ENCODE assay signal across 7 cellular contexts in the genomic region with DNA sequence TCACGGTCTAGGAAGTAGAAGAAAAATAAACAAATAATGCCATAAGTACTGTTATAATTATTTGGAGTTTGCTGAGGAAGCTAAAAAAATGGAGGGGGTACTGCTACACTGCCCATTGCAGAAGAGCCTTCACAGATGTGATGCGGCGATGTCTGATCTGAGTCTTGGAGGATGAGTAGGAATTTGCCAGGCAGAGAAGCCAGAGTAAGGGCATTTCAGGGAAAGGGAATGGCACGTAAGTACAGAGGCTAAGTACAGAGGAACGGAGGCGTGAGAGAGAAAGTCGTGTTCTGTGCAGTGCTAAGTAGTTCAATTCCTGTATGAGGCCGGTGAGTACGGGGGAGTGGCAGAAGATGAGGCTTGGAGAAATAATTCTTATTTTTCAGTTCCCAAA. TPM values are rescaled to one million over a fixed set of nuclear protein-coding genes. Genes with fewer than 3 reads are reported as not detected.
DNase-seq lines count a peak whose midpoint lies in the region; ATAC-seq, FAIRE-seq and TF ChIP-seq lines count a peak whose summit lies in the region.

No MANE protein-coding gene starts in this region.

- peaks cover 12% of the 10 kb centered on the region in 2 experiments; a peak in 3 of 5 replicates for H3K4me1 ChIP-seq in K562 (replicated peaks in 1 of 2; ENCODE audit: control insufficient read depth in 2 of 2, insufficient read depth in 2 of 2, low read length in 2 of 2)
- H3K4me1 ChIP-seq in right lobe of liver: peaks cover 0 to 17% (median 0%) of the 10 kb centered on the region in 4 donors
- peaks cover 18 to 33% of the 10 kb centered on the region in 2 donors for H3K4me1 ChIP-seq in thoracic aorta (ENCODE audit: control insufficient read depth in 1 of 2, low read depth in 2 of 2)

- H3K4me2 ChIP-seq in K562 (ENCODE audit: insufficient read depth, low read length): peak overlapping the region; percentile 95

- H3K9ac ChIP-seq in K562 (ENCODE audit: insufficient read depth in 1 of 2, low read depth in 2 of 2, low read length in 2 of 2): peak overlapping the region; percentile 50 to 73; a peak in 2 of 4 replicates

- ATAC-seq in K562 (no peak), right lobe of liver (no peak), thoracic aorta (ENCODE audit: insufficient number of reproducible peaks, low FRiP score, low read depth) (no peak)

- H3K27me3 ChIP-seq in K562 (ENCODE audit: control insufficient read depth in 2 of 2, insufficient read depth in 2 of 2, low read length in 2 of 2) (no peaks in the 10 kb centered on the region; a peak in 1 of 5 replicates), right lobe of liver (no peaks in the 10 kb centered on the region), thoracic aorta (replicated peaks; ENCODE audit: insufficient read depth) (no peaks in the 10 kb centered on the region)

- no peaks in the 10 kb centered on the region for H3K9me1 ChIP-seq in K562 (ENCODE audit: control insufficient read depth, insufficient read depth, low read length)

- POLR2A ChIA-PET in K562 (lab: Yijun Ruan, JAX): interaction anchor here (0.6 to 2.8 kb wide), 15 partner anchors 10 to 277 kb away, joined by 3 to 17 read pairs (median 3); partner anchors contain the start of genes GGA3, MIF4GD, MRPS7 and SLC25A19
- POLR2A ChIA-PET in RWPE1 (lab: Yijun Ruan, JAX; ENCODE audit: low non-redundant PET): interaction anchor here (1.6 to 1.9 kb wide), 2 partner anchors 11 to 145 kb away, joined by 5 to 9 read pairs; partner anchors contain the start of genes GGA3 and MRPS7

- H4K20me1 ChIP-seq in K562 (replicated peaks; ENCODE audit: control insufficient read depth, insufficient read depth, low read length): no peaks in the 10 kb centered on the region; the same call in none of the 2 replicates

- CTCF ChIA-PET in K562 (lab: Yijun Ruan, JAX; ENCODE audit: low intra/inter-chr PET ratio) (interaction anchor here (3.3 kb wide), 1 partner anchor 83 kb away, joined by 24 read pairs; no protein-coding TSS in a partner anchor), RWPE1 (lab: Yijun Ruan, JAX) (interaction anchor here (0.5 to 1.0 kb wide), 2 partner anchors 83 to 205 kb away, joined by 3 to 4 read pairs; no protein-coding TSS in a partner anchor)

- TF ChIP-seq POLR2A in GM12891 (IDR thresholded peaks at IDR 0.05; ENCODE audit: low read depth, low read length) (no peak), K562 (conservative IDR thresholded peaks at IDR 0.05) (no peak), right lobe of liver (IDR thresholded peaks at IDR 0.05) (no peak)

- no TSS peak for BruUV-seq in K562 (replicated peaks; lab: Mats Ljungman, UMichigan)

- TF ChIP-seq EP300 in K562 (IDR thresholded peaks at IDR 0.05; ENCODE audit: low read length): no peak

- in situ Hi-C loops in K562 (cut with MboI) (no loop called here), GM13977 (cut with MboI; ENCODE audit: low pct_unique_long_range_greater_than_20kb, low sequenced_read_pairs, unreplicated experiment) (no loop called here)

- H3K79me2 ChIP-seq in K562 (ENCODE audit: control insufficient read depth, insufficient read depth, low read length): peaks cover 43% of the 10 kb centered on the region

- H3K9me3 ChIP-seq in K562 (replicated peaks; ENCODE audit: control insufficient read depth, insufficient read depth, low read depth, low read length) (no peaks in the 10 kb centered on the region), right lobe of liver (no peaks in the 10 kb centered on the region), thoracic aorta (no peaks in the 10 kb centered on the region)

- no peak for DNase-seq in GM12891 (ENCODE audit: insufficient read length, low spot score)
- DNase-seq in M059J (ENCODE audit: low read depth): peak; percentile 31
- DNase-seq in K562 (ENCODE audit: extremely low read depth in 1 of 4, low spot score in 3 of 4): peak in 1 of 4 experiments; percentile 24
- DNase-seq in right lobe of liver: no peak
- DNase-seq in thoracic aorta (ENCODE audit: low spot score): no peak
- no peak for DNase-seq in RWPE1 (ENCODE audit: low spot score)
- DNase-seq in GM13977 (ENCODE audit: low spot score): no peak

- TF ChIP-seq RAD21 in K562 (CRISPR knock-in tag; conservative IDR thresholded peaks at IDR 0.05 in 1 of 2, IDR thresholded peaks at IDR 0.05 in 1 of 2): no peak

- peak overlapping the region; percentile 97 for H2AFZ ChIP-seq in K562 (ENCODE audit: low read depth, low read length)

- WGBS in K562 (ENCODE audit: insufficient coverage, low coverage, missing lambda C conversion rate): 0% methylated on average over 9 of the region's 9 CpGs
- WGBS in right lobe of liver (ENCODE audit: insufficient coverage, low coverage, low lambda C conversion rate, missing lambda C conversion rate): 23% methylated on average over 9 of the region's 9 CpGs

- TF ChIP-seq CTCF in K562 (IDR thresholded peaks at IDR 0.05 in 2 of 3, conservative IDR thresholded peaks at IDR 0.05 in 1 of 3; ENCODE audit: insufficient read depth in 2 of 3, low read depth in 1 of 3, low read length in 3 of 3) (no peak), right lobe of liver (IDR thresholded peaks at IDR 0.05) (no peak), thoracic aorta (IDR thresholded peaks at IDR 0.05) (no peak), RWPE1 (conservative IDR thresholded peaks at IDR 0.05; ENCODE audit: low read depth) (no peak), GM13977 (IDR thresholded peaks at IDR 0.05; ENCODE audit: extremely low read depth, insufficient read depth, missing control alignments) (no peak)

- FAIRE-seq in GM12891 (lab: Jason Lieb, UNC): peak; percentile 50
- no peak for FAIRE-seq in K562 (lab: Jason Lieb, UNC)

- H3K27ac ChIP-seq in K562 (ENCODE audit: extremely low read depth, low read depth, low read length) (no peak overlapping the region), right lobe of liver (peak overlapping the region in 2 of 3 donors; percentile 55 to 91), thoracic aorta (peak overlapping the region; percentile 89 to 92), RWPE1 (no peak overlapping the region)

- intact Hi-C loops in K562 (cut with micrococcal nuclease) (no loop called here), right lobe of liver (cut with DNase I) (no loop called here)

- H3K4me3 ChIP-seq in K562: peak overlapping the region; percentile 90
- H3K4me3 ChIP-seq in right lobe of liver: peak overlapping the region; percentile 90 to 97 (median 94)
- H3K4me3 ChIP-seq in thoracic aorta: peak overlapping the region; percentile 96

- H3K36me3 ChIP-seq in K562 (ENCODE audit: control insufficient read depth, insufficient read depth, low read length) (peaks cover 5% of the 10 kb centered on the region; the same call in 1 of the 3 replicates), right lobe of liver (no peaks in the 10 kb centered on the region), thoracic aorta (no peaks in the 10 kb centered on the region)

TF ChIP-seq in GM12891, 5 proteins besides CTCF, POLR2A, EP300 and RAD21 (continues in another document):
- no peak for TF ChIP-seq PAX5 (IDR thresholded peaks at IDR 0.05; ENCODE audit: insufficient read depth, low read length, severe bottlenecking)

TF ChIP-seq in K562, 482 proteins besides CTCF, POLR2A, EP300 and RAD21 (continues in another document):
- peak; percentile 81 for TF ChIP-seq C11orf30 (IDR thresholded peaks at IDR 0.05; ENCODE audit: low read depth)

RNA-seq across cellular contexts. Expression of gene GRB2, which starts 0.7 kb away (rescaled TPM):
- polyA plus RNA-seq in GM12891 (2012; ENCODE audit: low read depth, missing spikeins): 114 TPM
- 77.5 and 109 TPM in 2 replicates for total RNA-seq in M059J (2014; rRNA removed; shearing (Covaris generic))
- total RNA-seq in K562 (2011; cell fraction: chromatin; rRNA removed; ENCODE audit: low replicate concordance): 67.9 and 104 TPM in 2 replicates
- 72.2 and 76.5 TPM in 2 replicates for total RNA-seq in K562 (2011; cell fraction: nucleolus; rRNA removed)
- total RNA-seq in K562 (2011; cell fraction: nucleoplasm; rRNA removed): 69.3 and 101 TPM in 2 replicates
- total RNA-seq in K562 (2014; rRNA removed): 107 and 125 TPM in 2 replicates
- total RNA-seq in K562 (2014; rRNA removed; fragmentation: Illumina TruSeq; extraction: Trizol): 65.3 and 79.9 TPM in 2 replicates
- 70.5 and 74.3 TPM in 2 replicates for total RNA-seq in K562 (2015; rRNA removed; fragmentation: Illumina TruSeq; extraction: Trizol)
- total RNA-seq in K562 (2021): 113 and 115 TPM in 2 replicates
- 66.8 and 136 TPM in 2 replicates for polyA plus RNA-seq in K562 (2011; rRNA removed)
- 92.1 and 93.8 TPM in 2 replicates for polyA plus RNA-seq in K562 (2011; cell fraction: cytosol; rRNA removed)
- polyA plus RNA-seq in K562 (2011; cell fraction: nucleus; rRNA removed): 20.1 and 22.1 TPM in 2 replicates
- 69.8 and 89.1 TPM in 2 replicates for polyA plus RNA-seq in K562 (2012)
- 83.5 and 84.8 TPM in 2 replicates for polyA plus RNA-seq in K562 (2014; fragmentation: Illumina TruSeq; extraction: Trizol)
- 10 to 100 TPM; 57.2 to 69.1 TPM for polyA plus RNA-seq in K562 (2014; fragmentation: Nextera tagmentation; extraction: Ambion mirVana)
- 85.2 and 95.1 TPM in 2 replicates for polyA plus RNA-seq in K562 (2014; rRNA removed)
- polyA minus RNA-seq in K562 (2011; rRNA and poly(A)+ RNA removed): 32.5 and 47.6 TPM in 2 replicates
- 20.9 and 32.6 TPM in 2 replicates for polyA minus RNA-seq in K562 (2011; cell fraction: cytosol; rRNA and poly(A)+ RNA removed)
- 18.7 and 28.4 TPM in 2 replicates for polyA minus RNA-seq in K562 (2011; cell fraction: nucleus; rRNA and poly(A)+ RNA removed)
- total RNA-seq in right lobe of liver: 10 to 100 TPM; 42.4 to 70.5 (median 53.8) TPM
- total RNA-seq in thoracic aorta: 100 to 1,000 TPM; 120 to 144 TPM

RNA-seq across cellular contexts. Expression of gene TMEM94, which starts 50.2 kb away (rescaled TPM):
- polyA plus RNA-seq in GM12891 (2012; ENCODE audit: low read depth, missing spikeins): 28.4 TPM
- 29.1 and 48.8 TPM in 2 replicates for total RNA-seq in M059J (2014; rRNA removed; shearing (Covaris generic))
- 116 and 363 TPM in 2 replicates for total RNA-seq in K562 (2011; cell fraction: chromatin; rRNA removed; ENCODE audit: low replicate concordance)
- 190 and 220 TPM in 2 replicates for total RNA-seq in K562 (2011; cell fraction: nucleolus; rRNA removed)
- 137 and 149 TPM in 2 replicates for total RNA-seq in K562 (2011; cell fraction: nucleoplasm; rRNA removed)
- 13.5 and 20.4 TPM in 2 replicates for total RNA-seq in K562 (2014; rRNA removed)
- total RNA-seq in K562 (2014; rRNA removed; fragmentation: Illumina TruSeq; extraction: Trizol): 6.5 and 10.0 TPM in 2 replicates
- total RNA-seq in K562 (2015; rRNA removed; fragmentation: Illumina TruSeq; extraction: Trizol): 14.4 and 17.2 TPM in 2 replicates
- total RNA-seq in K562 (2021): 32.8 and 42.1 TPM in 2 replicates
- polyA plus RNA-seq in K562 (2011; rRNA removed): 15.7 and 53.7 TPM in 2 replicates
- polyA plus RNA-seq in K562 (2011; cell fraction: cytosol; rRNA removed): 33.2 and 34.4 TPM in 2 replicates
- polyA plus RNA-seq in K562 (2011; cell fraction: nucleus; rRNA removed): 322 and 398 TPM in 2 replicates
- 42.5 and 69.5 TPM in 2 replicates for polyA plus RNA-seq in K562 (2012)
- polyA plus RNA-seq in K562 (2014; fragmentation: Illumina TruSeq; extraction: Trizol): 48.1 and 55.6 TPM in 2 replicates
- 1 to 10 TPM in 1 of 2 experiments, under 1 TPM in 1; 0.35 to 1.6 TPM for polyA plus RNA-seq in K562 (2014; fragmentation: Nextera tagmentation; extraction: Ambion mirVana)
- polyA plus RNA-seq in K562 (2014; rRNA removed): 26.1 and 31.4 TPM in 2 replicates
- polyA minus RNA-seq in K562 (2011; rRNA and poly(A)+ RNA removed): 11.4 and 20.1 TPM in 2 replicates
- polyA minus RNA-seq in K562 (2011; cell fraction: cytosol; rRNA and poly(A)+ RNA removed): 28.0 and 36.5 TPM in 2 replicates
- 74.6 and 97.4 TPM in 2 replicates for polyA minus RNA-seq in K562 (2011; cell fraction: nucleus; rRNA and poly(A)+ RNA removed)
- 10 to 100 TPM; 24.2 to 47.1 (median 29.6) TPM for total RNA-seq in right lobe of liver
- 10 to 100 TPM; 57.1 to 83.4 TPM for total RNA-seq in thoracic aorta

Comparison
In these comparisons a context has a peak if more than half of its experiments do, and no peak if none do; other contexts are left out.
1. H3K27ac ChIP-seq: peak in right lobe of liver (2 of 3) and thoracic aorta (2 of 2); none in K562 (single experiment) and RWPE1 (single experiment).
2. Peak in every context shown above with its lines, with median percentiles within 50 percentile points of each other: H3K4me3 ChIP-seq.